8 cellular contexts compared by ENCODE assay signal in the genomic region with DNA sequence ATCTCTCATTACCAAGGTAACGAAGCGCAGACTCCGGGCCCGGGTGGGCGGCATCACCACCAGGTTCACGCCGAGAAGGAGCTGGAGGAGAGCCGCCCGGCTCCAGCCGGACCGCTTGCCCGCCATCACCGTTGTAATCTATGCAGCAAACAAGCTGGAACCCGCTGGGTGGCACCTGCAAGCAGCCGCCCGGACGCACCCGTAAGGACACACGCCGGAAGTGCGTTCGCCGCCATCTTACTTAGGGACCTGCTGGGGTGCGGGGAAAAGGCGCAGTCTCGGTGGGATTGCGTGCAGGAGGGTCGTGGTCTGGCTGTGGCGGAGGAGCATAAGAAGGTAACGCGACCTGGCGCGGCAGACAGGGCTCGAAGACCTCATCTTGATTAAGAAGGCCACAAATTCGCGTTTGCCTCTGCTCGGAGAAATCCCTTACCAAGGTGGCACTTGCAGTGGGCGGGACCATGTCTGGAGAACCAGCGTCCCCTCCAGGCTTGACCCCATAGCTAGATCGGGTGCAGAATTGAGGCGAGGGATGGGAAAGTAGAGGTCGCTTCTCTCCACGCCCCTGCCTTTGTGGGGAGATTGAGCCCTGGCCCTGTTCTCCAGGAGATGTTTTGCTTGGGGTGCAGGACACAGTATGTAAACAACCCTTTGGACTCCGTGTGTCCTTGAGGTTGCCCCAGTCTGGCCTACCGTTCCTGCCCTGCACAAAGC. TPM values are rescaled to one million over a fixed set of nuclear protein-coding genes. Genes with fewer than 3 reads are reported as not detected.
DNase-seq lines count a peak whose midpoint lies in the region; ATAC-seq and TF ChIP-seq lines count a peak whose summit lies in the region.

A gene with protein sequence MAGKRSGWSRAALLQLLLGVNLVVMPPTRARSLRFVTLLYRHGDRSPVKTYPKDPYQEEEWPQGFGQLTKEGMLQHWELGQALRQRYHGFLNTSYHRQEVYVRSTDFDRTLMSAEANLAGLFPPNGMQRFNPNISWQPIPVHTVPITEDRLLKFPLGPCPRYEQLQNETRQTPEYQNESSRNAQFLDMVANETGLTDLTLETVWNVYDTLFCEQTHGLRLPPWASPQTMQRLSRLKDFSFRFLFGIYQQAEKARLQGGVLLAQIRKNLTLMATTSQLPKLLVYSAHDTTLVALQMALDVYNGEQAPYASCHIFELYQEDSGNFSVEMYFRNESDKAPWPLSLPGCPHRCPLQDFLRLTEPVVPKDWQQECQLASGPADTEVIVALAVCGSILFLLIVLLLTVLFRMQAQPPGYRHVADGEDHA (minus strand): TSS at position 151 of the 714 bp plus-strand sequence. CDS start 25 bp downstream, at position 126.

- no peaks in the 10 kb centered on the region for H3K4me1 ChIP-seq in RWPE2 (ENCODE audit: insufficient read depth, poor library complexity, severe bottlenecking)

- peak within 1 kb of the TSS; percentile 100 for H3K27ac Mint-ChIP-seq in neural crest cell (ENCODE audit: unreplicated experiment)

- H3K4me3 Mint-ChIP-seq in neural crest cell: peak within 1 kb of the TSS; percentile 100

- H3K36me3 ChIP-seq in KOPT-K1 (ENCODE audit: insufficient read depth, low read length) (peaks cover 29% of the 10 kb centered on the region), RWPE2 (ENCODE audit: low read depth) (peaks cover 30% of the 10 kb centered on the region)

- no peaks in the 10 kb centered on the region for H3K36me3 Mint-ChIP-seq in neural crest cell (ENCODE audit: low read depth)

- H3K4me1 Mint-ChIP-seq in neural crest cell: peaks cover 20% of the 10 kb centered on the region

- no peaks in the 10 kb centered on the region for H3K9me3 ChIP-seq in KOPT-K1 (ENCODE audit: insufficient read depth, low read length, poor library complexity, severe bottlenecking)
- H3K9me3 ChIP-seq in RWPE2 (ENCODE audit: severe bottlenecking): no peaks in the 10 kb centered on the region

- DNase-seq in ELF-1 (ENCODE audit: low read depth, low spot score) (peak; percentile 95), RWPE2 (ENCODE audit: low spot score) (peak; percentile 88), fibroblast of the conjunctiva (ENCODE audit: low read depth) (peak; percentile 75), neural crest cell (ENCODE audit: low read depth, low spot score) (peak; percentile 84), stromal cell of bone marrow (ENCODE audit: low read depth) (peak; percentile 65)
- peak; percentile 79 for DNase-seq in activated effector memory CD4-positive, alpha-beta T cell treated with Interleukin-2 at 50 U/mL for 16 hours

- peak within 1 kb of the TSS; percentile 84 for H3K4me3 ChIP-seq in RWPE2 (ENCODE audit: severe bottlenecking)

- H3K27me3 Mint-ChIP-seq in neural crest cell (ENCODE audit: low read depth): no peaks in the 10 kb centered on the region

- peak; percentile 87 for ATAC-seq in GM21825 (IDR thresholded peaks at IDR 0.05; ENCODE audit: unreplicated experiment)
- ATAC-seq in RWPE2 (ENCODE audit: low read depth): peak; percentile 95

- no peaks in the 10 kb centered on the region for H3K27me3 ChIP-seq in RWPE2 (ENCODE audit: insufficient read depth, poor library complexity, severe bottlenecking)

- peak within 1 kb of the TSS; percentile 84 for H3K27ac ChIP-seq in KOPT-K1 (ENCODE audit: low read depth, low read length, poor library complexity, severe bottlenecking)
- H3K27ac ChIP-seq in RWPE2 (ENCODE audit: poor library complexity, severe bottlenecking): peak within 1 kb of the TSS; percentile 39

- no peaks in the 10 kb centered on the region for H3K9me3 Mint-ChIP-seq in neural crest cell

- TF ChIP-seq CTCF in RWPE2 (IDR thresholded peaks at IDR 0.05; ENCODE audit: poor library complexity, severe bottlenecking) (peak; percentile 26), neural crest cell (conservative IDR thresholded peaks at IDR 0.05) (peak; percentile 34)

RNA-seq across cellular contexts. Expression of the gene that starts here (rescaled TPM):
- 41.0 and 41.7 TPM in 2 replicates for total RNA-seq in neural crest cell

Comparison
In these comparisons a context has a peak if more than half of its experiments do, and no peak if none do; other contexts are left out.
1. Peak in every context shown above with its lines: DNase-seq, ATAC-seq, H3K4me3 ChIP-seq and H3K27ac ChIP-seq.